In genomic region chr6:33787336-33787953, GRCh38 we compare ENCODE assay signal across 9 cellular contexts. TPM values are rescaled to one million over a fixed set of nuclear protein-coding genes. Genes with fewer than 3 reads are reported as not detected.
A peak's percentile ranks its signal among the peaks of the same experiment; 100 is the strongest.
DNase-seq lines count a peak whose midpoint lies in the region; ATAC-seq and TF ChIP-seq lines count a peak whose summit lies in the region.
"Had no signal": no experiment of that assay in that cellular context is flagged by ENCODE, and none has a peak within 500 bp of the region (broad histone marks: within the 10 kb centered on the region; RNA-seq: fewer than 3 reads in every experiment).

No MANE protein-coding gene starts in this region.

- no peak for ATAC-seq in omental fat pad (ENCODE audit: low FRiP score)

- TF ChIP-seq CTCF in Peyer's patch (IDR thresholded peaks at IDR 0.05), result no peak
- no peak for TF ChIP-seq CTCF in prostate gland (IDR thresholded peaks at IDR 0.05)
- TF ChIP-seq CTCF in omental fat pad (IDR thresholded peaks at IDR 0.05), result no peak

- no peaks in the 10 kb centered on the region for H3K27me3 ChIP-seq in Peyer's patch
- H3K27me3 ChIP-seq in prostate gland (replicated peaks; ENCODE audit: insufficient read depth), result no peaks in the 10 kb centered on the region

- no peaks in the 10 kb centered on the region for H3K9me3 ChIP-seq in Peyer's patch
- H3K9me3 ChIP-seq in prostate gland, result no peaks in the 10 kb centered on the region

- 28% methylated on average over 7 of the region's 7 CpGs for WGBS in prostate gland

- peak overlapping the region; percentile 85 to 98 (median 96) for H3K4me3 ChIP-seq in Peyer's patch
- H3K4me3 ChIP-seq in prostate gland, result peak overlapping the region; percentile 85 to 91

- intact Hi-C loops in prostate gland (cut with DNase I), result loop anchor here (10.0 kb wide), 1 partner anchor 333 kb away; the partner anchor contains the start of gene ZBTB9

- peak; percentile 53 for DNase-seq in EL
- no peak for DNase-seq in Peyer's patch
- DNase-seq in erythroblast (lab: John Stamatoyannopoulos, UW), result peak; percentile 50 to 56
- DNase-seq in prostate gland (ENCODE audit: low spot score), result peak; percentile 33
- no peak for DNase-seq in NCI-H446 treated with DMSO at 0.1 percent for 48 hours (lab: John Stamatoyannopoulos, UW)
- DNase-seq in DMS 273 treated with DMSO at 0.1 percent for 48 hours (lab: John Stamatoyannopoulos, UW), result no peak
- no peak for DNase-seq in omental fat pad (ENCODE audit: low spot score)
- no peak for DNase-seq in stimulated activated CD4-positive, alpha-beta T cell treated with anti-CD3 and anti-CD28 coated beads, Interleukin-12 subunit alpha, Interleukin-12 subunit beta, amount 100 ng/mL, for 4 hours

- H3K36me3 ChIP-seq in Peyer's patch (peaks cover 0 to 26% (median 0%) of the 10 kb centered on the region in 3 donors), prostate gland (peaks cover 0 to 10% of the 10 kb centered on the region in 2 donors)

- H3K27ac ChIP-seq in Peyer's patch, result peak overlapping the region; percentile 96 to 99 (median 98)
- H3K27ac ChIP-seq in prostate gland, result peak overlapping the region; percentile 90 to 97

- TF ChIP-seq POLR2A in Peyer's patch (IDR thresholded peaks at IDR 0.05) (no peak), erythroblast (IDR thresholded peaks at IDR 0.05; ENCODE audit: low read length) (no peak), prostate gland (IDR thresholded peaks at IDR 0.05) (no peak)

- peaks cover 0 to 35% (median 13%) of the 10 kb centered on the region in 4 donors for H3K4me1 ChIP-seq in Peyer's patch
- peaks cover 12% of the 10 kb centered on the region for H3K4me1 ChIP-seq in prostate gland (replicated peaks)

RNA-seq across cellular contexts. Expression of gene LEMD2, which starts 1.5 kb away (rescaled TPM):
- total RNA-seq in Peyer's patch (10 to 100 TPM; 53.8 to 85.3 (median 75.8) TPM), prostate gland (10 to 100 TPM; 64.2 to 80.2 TPM), omental fat pad (10 to 100 TPM; 25.8 to 75.0 (median 40.4) TPM)

RNA-seq across cellular contexts. Expression of gene MLN, which starts 16.4 kb away (rescaled TPM):
- not detected for total RNA-seq in Peyer's patch
- not detected for total RNA-seq in prostate gland
- total RNA-seq in omental fat pad, result not detected
- total RNA-seq: NCI-H460 had no signal

RNA-seq across cellular contexts. Expression of gene IP6K3, which starts 40.7 kb away (rescaled TPM):
- total RNA-seq in Peyer's patch (1 to 10 TPM in 3 of 4 donors, under 1 TPM in 1; 0.88 to 5.8 (median 1.6) TPM), prostate gland (1 to 10 TPM; 2.5 to 3.1 TPM), omental fat pad (1 to 10 TPM in 1 of 4 donors, under 1 TPM in 3; 0.19 to 2.2 (median 0.45) TPM)
- total RNA-seq: NCI-H460 had no signal

Comparison
In these comparisons a context has a peak if more than half of its experiments do, and no peak if none do; other contexts are left out.
1. DNase-seq: peak in EL (single experiment), erythroblast (2 of 2) and prostate gland (single experiment); none in Peyer's patch (0 of 3), NCI-H446 treated with DMSO at 0.1 percent for 48 hours (single experiment), DMS 273 treated with DMSO at 0.1 percent for 48 hours (single experiment), omental fat pad (single experiment) and stimulated activated CD4-positive, alpha-beta T cell treated with anti-CD3 and anti-CD28 coated beads, Interleukin-12 subunit alpha, Interleukin-12 subunit beta, amount 100 ng/mL, for 4 hours (single experiment).